1 cellular context compared by ENCODE assay signal in genomic region chr21:44712203-44713028, GRCh38.
TF ChIP-seq lines count a peak whose summit lies in the region.

No MANE protein-coding gene starts in this region.

TF ChIP-seq in WTC11, 78 proteins besides CTCF, POLR2A, EP300 and RAD21 (continued from another document):
- TF ChIP-seq, protein P1, sequence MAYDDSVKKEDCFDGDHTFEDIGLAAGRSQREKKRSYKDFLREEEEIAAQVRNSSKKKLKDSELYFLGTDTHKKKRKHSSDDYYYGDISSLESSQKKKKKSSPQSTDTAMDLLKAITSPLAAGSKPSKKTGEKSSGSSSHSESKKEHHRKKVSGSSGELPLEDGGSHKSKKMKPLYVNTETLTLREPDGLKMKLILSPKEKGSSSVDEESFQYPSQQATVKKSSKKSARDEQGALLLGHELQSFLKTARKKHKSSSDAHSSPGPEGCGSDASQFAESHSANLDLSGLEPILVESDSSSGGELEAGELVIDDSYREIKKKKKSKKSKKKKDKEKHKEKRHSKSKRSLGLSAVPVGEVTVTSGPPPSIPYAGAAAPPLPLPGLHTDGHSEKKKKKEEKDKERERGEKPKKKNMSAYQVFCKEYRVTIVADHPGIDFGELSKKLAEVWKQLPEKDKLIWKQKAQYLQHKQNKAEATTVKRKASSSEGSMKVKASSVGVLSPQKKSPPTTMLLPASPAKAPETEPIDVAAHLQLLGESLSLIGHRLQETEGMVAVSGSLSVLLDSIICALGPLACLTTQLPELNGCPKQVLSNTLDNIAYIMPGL (CRISPR knock-in tag; IDR thresholded peaks at IDR 0.05) = no peak
- TF ChIP-seq CREM (CRISPR knock-in tag; IDR thresholded peaks at IDR 0.05) (no peak), TP53 (CRISPR knock-in tag; IDR thresholded peaks at IDR 0.05) (no peak), CBFB (CRISPR knock-in tag; IDR thresholded peaks at IDR 0.05; ENCODE audit: low read depth) (no peak), IRF2 (CRISPR knock-in tag; IDR thresholded peaks at IDR 0.05; ENCODE audit: borderline replicate concordance, low read depth) (no peak), GTF2I (CRISPR knock-in tag; conservative IDR thresholded peaks at IDR 0.05) (no peak), E2F4 (CRISPR knock-in tag; IDR thresholded peaks at IDR 0.05; ENCODE audit: borderline replicate concordance, low read depth) (no peak), FOXJ3 (CRISPR knock-in tag; IDR thresholded peaks at IDR 0.05; ENCODE audit: borderline replicate concordance) (no peak), FOXP4 (CRISPR knock-in tag; IDR thresholded peaks at IDR 0.05) (no peak), CREB1 (CRISPR knock-in tag; IDR thresholded peaks at IDR 0.05) (no peak), ZNF281 (CRISPR knock-in tag; IDR thresholded peaks at IDR 0.05) (no peak)
- TF ChIP-seq, protein P2, sequence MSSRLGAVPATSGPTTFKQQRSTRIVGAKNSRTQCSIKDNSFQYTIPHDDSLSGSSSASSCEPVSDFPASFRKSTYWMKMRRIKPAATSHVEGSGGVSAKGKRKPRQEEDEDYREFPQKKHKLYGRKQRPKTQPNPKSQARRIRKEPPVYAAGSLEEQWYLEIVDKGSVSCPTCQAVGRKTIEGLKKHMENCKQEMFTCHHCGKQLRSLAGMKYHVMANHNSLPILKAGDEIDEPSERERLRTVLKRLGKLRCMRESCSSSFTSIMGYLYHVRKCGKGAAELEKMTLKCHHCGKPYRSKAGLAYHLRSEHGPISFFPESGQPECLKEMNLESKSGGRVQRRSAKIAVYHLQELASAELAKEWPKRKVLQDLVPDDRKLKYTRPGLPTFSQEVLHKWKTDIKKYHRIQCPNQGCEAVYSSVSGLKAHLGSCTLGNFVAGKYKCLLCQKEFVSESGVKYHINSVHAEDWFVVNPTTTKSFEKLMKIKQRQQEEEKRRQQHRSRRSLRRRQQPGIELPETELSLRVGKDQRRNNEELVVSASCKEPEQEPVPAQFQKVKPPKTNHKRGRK (CRISPR knock-in tag; IDR thresholded peaks at IDR 0.05; ENCODE audit: borderline replicate concordance) = no peak
- TF ChIP-seq, protein P3, sequence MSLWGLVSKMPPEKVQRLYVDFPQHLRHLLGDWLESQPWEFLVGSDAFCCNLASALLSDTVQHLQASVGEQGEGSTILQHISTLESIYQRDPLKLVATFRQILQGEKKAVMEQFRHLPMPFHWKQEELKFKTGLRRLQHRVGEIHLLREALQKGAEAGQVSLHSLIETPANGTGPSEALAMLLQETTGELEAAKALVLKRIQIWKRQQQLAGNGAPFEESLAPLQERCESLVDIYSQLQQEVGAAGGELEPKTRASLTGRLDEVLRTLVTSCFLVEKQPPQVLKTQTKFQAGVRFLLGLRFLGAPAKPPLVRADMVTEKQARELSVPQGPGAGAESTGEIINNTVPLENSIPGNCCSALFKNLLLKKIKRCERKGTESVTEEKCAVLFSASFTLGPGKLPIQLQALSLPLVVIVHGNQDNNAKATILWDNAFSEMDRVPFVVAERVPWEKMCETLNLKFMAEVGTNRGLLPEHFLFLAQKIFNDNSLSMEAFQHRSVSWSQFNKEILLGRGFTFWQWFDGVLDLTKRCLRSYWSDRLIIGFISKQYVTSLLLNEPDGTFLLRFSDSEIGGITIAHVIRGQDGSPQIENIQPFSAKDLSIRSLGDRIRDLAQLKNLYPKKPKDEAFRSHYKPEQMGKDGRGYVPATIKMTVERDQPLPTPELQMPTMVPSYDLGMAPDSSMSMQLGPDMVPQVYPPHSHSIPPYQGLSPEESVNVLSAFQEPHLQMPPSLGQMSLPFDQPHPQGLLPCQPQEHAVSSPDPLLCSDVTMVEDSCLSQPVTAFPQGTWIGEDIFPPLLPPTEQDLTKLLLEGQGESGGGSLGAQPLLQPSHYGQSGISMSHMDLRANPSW (CRISPR knock-in tag; conservative IDR thresholded peaks at IDR 0.05; ENCODE audit: low read depth) = no peak
